In genomic region chr1:197402189-197402588, GRCh38 we compare ENCODE assay signal across 38 cellular contexts.
"Had no signal": no experiment of that assay in that cellular context is flagged by ENCODE, and none has a peak within 500 bp of the region (broad histone marks: within the 10 kb centered on the region; RNA-seq: fewer than 3 reads in every experiment).

No MANE protein-coding gene starts in this region.

- H3K4me1 Mint-ChIP-seq: activated naive CD4-positive, alpha-beta T cell treated with anti-CD3 and anti-CD28 coated beads, Interleukin-2, amount 50 U/mL, for 24 hours; activated naive CD8-positive, alpha-beta T cell treated with anti-CD3 and anti-CD28 coated beads for 36 hours; activated T-helper 17 cell treated with anti-CD3 and anti-CD28 coated beads, Interleukin-2, amount 50 U/mL, for 72 hours; brain had no signal

- H3K4me3 Mint-ChIP-seq: activated naive CD4-positive, alpha-beta T cell treated with anti-CD3 and anti-CD28 coated beads for 36 hours; activated naive CD4-positive, alpha-beta T cell treated with anti-CD3 and anti-CD28 coated beads, Interleukin-2, amount 10 ng/mL, durations not matched to agents 7 days and 5 days; activated naive CD4-positive, alpha-beta T cell treated with anti-CD3 and anti-CD28 coated beads, Interleukin-2, amount 50 U/mL, for 24 hours; activated naive CD8-positive, alpha-beta T cell; activated naive CD8-positive, alpha-beta T cell treated with anti-CD3 and anti-CD28 coated beads for 36 hours; activated naive CD8-positive, alpha-beta T cell treated with anti-CD3 and anti-CD28 coated beads, Interleukin-2, amount 10 ng/mL, durations not matched to agents 7 days and 5 days; activated naive CD8-positive, alpha-beta T cell treated with anti-CD3 and anti-CD28 coated beads, Interleukin-2, amount 50 U/mL, for 24 hours; activated T-cell treated with anti-CD3 and anti-CD28 coated beads, Interleukin-2, amount 50 U/mL, for 72 hours; activated T-helper 1 cell treated with anti-CD3 and anti-CD28 coated beads, Interleukin-12 subunit alpha, Interleukin-12 subunit beta, Interleukin-2, Interleukin-4 antibody, amounts not matched to agents 30 ng/mL and 10 ng/mL and 1 ng/mL, durations not matched to agents 14 hours and 24 hours and 36 hours; activated T-helper 17 cell treated with anti-CD3 and anti-CD28 coated beads, Interleukin-2, amount 50 U/mL, for 72 hours; brain; central memory CD8-positive, alpha-beta T cell had no signal

- H3K36me3 Mint-ChIP-seq: activated naive CD4-positive, alpha-beta T cell treated with anti-CD3 and anti-CD28 coated beads, Interleukin-2, amount 10 ng/mL, durations not matched to agents 7 days and 5 days; activated naive CD4-positive, alpha-beta T cell treated with anti-CD3 and anti-CD28 coated beads, Interleukin-2, amount 50 U/mL, for 24 hours; activated naive CD4-positive, alpha-beta T cell treated with anti-CD3 and anti-CD28 coated beads, Interleukin-2, amount 50 U/mL, for 72 hours; activated naive CD8-positive, alpha-beta T cell; activated naive CD8-positive, alpha-beta T cell treated with anti-CD3 and anti-CD28 coated beads for 36 hours; activated naive CD8-positive, alpha-beta T cell treated with anti-CD3 and anti-CD28 coated beads, Interleukin-2, amount 10 ng/mL, durations not matched to agents 7 days and 5 days had no signal

- H3K27ac ChIP-seq: adrenal gland, ascending aorta, body of pancreas, brain microvascular endothelial cell, breast epithelium, cardiac muscle cell, colonic mucosa had no signal

- FAIRE-seq: astrocyte, bronchial epithelial cell had no signal

- H3K27me3 Mint-ChIP-seq: activated naive CD8-positive, alpha-beta T cell treated with anti-CD3 and anti-CD28 coated beads for 36 hours; activated naive CD8-positive, alpha-beta T cell treated with anti-CD3 and anti-CD28 coated beads, Interleukin-2, amount 50 U/mL, for 24 hours; brain had no signal

- ATAC-seq: activated naive CD4-positive, alpha-beta T cell treated with anti-CD3 and anti-CD28 coated beads, Interleukin-2, amount 50 U/mL, for 72 hours; activated naive CD8-positive, alpha-beta T cell treated with anti-CD3 and anti-CD28 coated beads, Interleukin-2, amount 50 U/mL, for 24 hours; activated T-cell treated with anti-CD3 and anti-CD28 coated beads, Interleukin-2, amount 50 U/mL, for 72 hours; activated T-helper 17 cell treated with anti-CD3 and anti-CD28 coated beads, Interleukin-2, amount 50 U/mL, for 72 hours; body of pancreas had no signal

- H3K9me3 ChIP-seq: adrenal gland, ascending aorta, body of pancreas, breast epithelium, colonic mucosa had no signal

- H3K27me3 ChIP-seq: adrenal gland, ascending aorta, body of pancreas, brain microvascular endothelial cell, breast epithelium, colonic mucosa had no signal

- H3K27ac Mint-ChIP-seq: activated naive CD4-positive, alpha-beta T cell treated with anti-CD3 and anti-CD28 coated beads for 36 hours; activated naive CD4-positive, alpha-beta T cell treated with anti-CD3 and anti-CD28 coated beads, Interleukin-2, amount 10 ng/mL, durations not matched to agents 7 days and 5 days; activated naive CD4-positive, alpha-beta T cell treated with anti-CD3 and anti-CD28 coated beads, Interleukin-2, amount 50 U/mL, for 24 hours; activated naive CD4-positive, alpha-beta T cell treated with anti-CD3 and anti-CD28 coated beads, Interleukin-2, amount 50 U/mL, for 72 hours; activated naive CD8-positive, alpha-beta T cell; activated naive CD8-positive, alpha-beta T cell treated with anti-CD3 and anti-CD28 coated beads for 36 hours; activated naive CD8-positive, alpha-beta T cell treated with anti-CD3 and anti-CD28 coated beads, Interleukin-2, amount 10 ng/mL, durations not matched to agents 7 days and 5 days; activated naive CD8-positive, alpha-beta T cell treated with anti-CD3 and anti-CD28 coated beads, Interleukin-2, amount 50 U/mL, for 24 hours; activated T-cell treated with anti-CD3 and anti-CD28 coated beads, Interleukin-2, amount 50 U/mL, for 72 hours; activated T-helper 1 cell treated with anti-CD3 and anti-CD28 coated beads, Interleukin-12 subunit alpha, Interleukin-12 subunit beta, Interleukin-2, Interleukin-4 antibody, amounts not matched to agents 30 ng/mL and 10 ng/mL and 1 ng/mL, durations not matched to agents 14 hours and 24 hours and 36 hours; activated T-helper 17 cell treated with anti-CD3 and anti-CD28 coated beads, Interleukin-2, amount 50 U/mL, for 72 hours; activated T-helper 2 cell treated with anti-CD3 and anti-CD28 coated beads, Interferon-gamma antibody, Interleukin-2, Interleukin-4, amounts not matched to agents 10 μg/mL and 5 μg/mL and 100 μg/mL, durations not matched to agents 14 hours and 24 hours and 36 hours; brain had no signal

- DNase-seq: activated effector memory CD4-positive, alpha-beta T cell treated with anti-CD3 and anti-CD28 coated beads, Interleukin-2, amount 50 U/mL, for 16 hours; activated effector memory CD4-positive, alpha-beta T cell treated with Interleukin-2 at 50 U/mL for 16 hours; activated gamma-delta T cell; activated gamma-delta T cell treated with Interleukin-2 at 50 U/mL for 16 hours; activated naive CD4-positive, alpha-beta T cell; activated naive CD4-positive, alpha-beta T cell treated with anti-CD3 and anti-CD28 coated beads for 36 hours; activated naive CD4-positive, alpha-beta T cell treated with anti-CD3 and anti-CD28 coated beads, Interleukin-2, amount 10 ng/mL, durations not matched to agents 7 days and 5 days; activated naive CD4-positive, alpha-beta T cell treated with anti-CD3 and anti-CD28 coated beads, Interleukin-2, amount 50 U/mL, for 16 hours; activated naive CD4-positive, alpha-beta T cell treated with Interleukin-2 at 50 U/mL for 16 hours; activated naive CD8-positive, alpha-beta T cell treated with anti-CD3 and anti-CD28 coated beads for 36 hours; activated naive CD8-positive, alpha-beta T cell treated with anti-CD3 and anti-CD28 coated beads, Interleukin-2, amount 10 ng/mL, durations not matched to agents 7 days and 5 days; activated naive CD8-positive, alpha-beta T cell treated with anti-CD3 and anti-CD28 coated beads, Interleukin-2, amount 50 U/mL, for 24 hours; activated T-cell treated with anti-CD3 and anti-CD28 coated beads, Interleukin-2, amount 50 U/mL, for 48 hours; activated T-cell treated with anti-CD3 and anti-CD28 coated beads, Interleukin-2, amount 50 U/mL, for 72 hours; adrenal gland; amniotic stem cell; amygdala; anterior cingulate cortex; aorta; body of pancreas; brain microvascular endothelial cell; caudate nucleus; central memory CD4-positive, alpha-beta T cell; cerebellar nuclear complex; colonic mucosa had no signal

- H3K4me3 ChIP-seq: adrenal gland, ascending aorta, body of pancreas, breast epithelium, cardiac muscle cell, colonic mucosa had no signal

- H3K4me1 ChIP-seq: adrenal gland, ascending aorta, body of pancreas, breast epithelium, colonic mucosa had no signal

- H3K36me3 ChIP-seq: adrenal gland, ascending aorta, brain microvascular endothelial cell, breast epithelium, cardiac muscle cell, colonic mucosa had no signal
